8 cellular contexts compared by ENCODE assay signal in genomic region chr5:72816297-72817075, GRCh38. TPM values are rescaled to one million over a fixed set of nuclear protein-coding genes. Genes with fewer than 3 reads are reported as not detected.
DNase-seq lines count a peak whose midpoint lies in the region; ATAC-seq and TF ChIP-seq lines count a peak whose summit lies in the region.

Gene TNPO1, plus strand, starts transcription at chr5:72816661. Its CDS starts 77 bp downstream, at chr5:72816738.

- no peaks in the 10 kb centered on the region for H3K9me3 Mint-ChIP-seq in activated naive CD8-positive, alpha-beta T cell treated with anti-CD3 and anti-CD28 coated beads, Interleukin-2, amount 10 ng/mL, durations not matched to agents 7 days and 5 days
- H3K9me3 Mint-ChIP-seq in osteocyte (ENCODE audit: unreplicated experiment) = peaks cover 9% of the 10 kb centered on the region

- TF ChIP-seq CTCF in GM06990 (IDR thresholded peaks at IDR 0.05; ENCODE audit: insufficient read depth, low read length, poor library complexity, severe bottlenecking) = no peak
- TF ChIP-seq CTCF in SU-DHL-6 (IDR thresholded peaks at IDR 0.05; ENCODE audit: insufficient read depth, low read length, poor library complexity, severe bottlenecking) = no peak
- no peak for TF ChIP-seq CTCF in osteocyte (IDR thresholded peaks at IDR 0.05)
- no peak for TF ChIP-seq CTCF in thoracic aorta (IDR thresholded peaks at IDR 0.05)

- H3K27me3 ChIP-seq in GM06990 (replicated peaks; ENCODE audit: control insufficient read depth, insufficient read depth, low read length) (no peaks in the 10 kb centered on the region), SU-DHL-6 (ENCODE audit: low read length) (no peaks in the 10 kb centered on the region), thoracic aorta (replicated peaks; ENCODE audit: insufficient read depth) (no peaks in the 10 kb centered on the region)

- peak within 1 kb of the TSS; percentile 95 for H2AFZ ChIP-seq in SU-DHL-6 (ENCODE audit: low read depth, low read length, severe bottlenecking)

- H3K4me1 ChIP-seq in thoracic aorta (ENCODE audit: control insufficient read depth in 1 of 2, low read depth in 2 of 2) = peaks cover 18 to 30% of the 10 kb centered on the region in 2 donors

- H3K27ac ChIP-seq in SU-DHL-6 (ENCODE audit: low read depth, low read length) = peak within 1 kb of the TSS; percentile 28; the same call in 1 of the 2 replicates
- peak within 1 kb of the TSS; percentile 98 for H3K27ac ChIP-seq in thoracic aorta

- no peaks in the 10 kb centered on the region for H3K36me3 Mint-ChIP-seq in activated naive CD8-positive, alpha-beta T cell treated with anti-CD3 and anti-CD28 coated beads, Interleukin-2, amount 10 ng/mL, durations not matched to agents 7 days and 5 days
- peaks cover 5% of the 10 kb centered on the region for H3K36me3 Mint-ChIP-seq in osteocyte (ENCODE audit: unreplicated experiment)

- intact Hi-C loops in head of caudate nucleus (cut with DNase I) = loop anchor here (2.0 to 5.0 kb wide), 3 partner anchors 32 to 214 kb away; no protein-coding TSS in a partner anchor

- H3K9me3 ChIP-seq in SU-DHL-6 (ENCODE audit: insufficient read depth, low read length) = no peaks in the 10 kb centered on the region
- H3K9me3 ChIP-seq in thoracic aorta = no peaks in the 10 kb centered on the region

- H3K4me2 ChIP-seq in SU-DHL-6 (ENCODE audit: low read depth, low read length, poor library complexity, severe bottlenecking) = peak within 1 kb of the TSS; percentile 79

- H3K9me2 ChIP-seq in SU-DHL-6 (replicated peaks; ENCODE audit: insufficient read depth, low read length) = no peaks in the 10 kb centered on the region

- H3K4me1 Mint-ChIP-seq in activated naive CD8-positive, alpha-beta T cell treated with anti-CD3 and anti-CD28 coated beads, Interleukin-2, amount 10 ng/mL, durations not matched to agents 7 days and 5 days = peaks cover 22% of the 10 kb centered on the region
- peaks cover 33% of the 10 kb centered on the region for H3K4me1 Mint-ChIP-seq in osteocyte (ENCODE audit: unreplicated experiment)

- POLR2A ChIA-PET in HEK293T (lab: Yijun Ruan, JAX) = interaction anchor here (1.0 to 1.5 kb wide), 2 partner anchors 33 to 206 kb away, joined by 3 to 5 read pairs; no protein-coding TSS in a partner anchor
- POLR2A ChIA-PET in activated naive CD8-positive, alpha-beta T cell treated with anti-CD3 and anti-CD28 coated beads, Interleukin-2, amount 10 ng/mL, durations not matched to agents 7 days and 5 days (lab: Charles Lee) = interaction anchor here (0.8 to 4.3 kb wide), 3 partner anchors 31 to 496 kb away, joined by 3 to 30 read pairs (median 4); partner anchors contain the start of genes MRPS27 and PTCD2

- peak within 1 kb of the TSS; percentile 68 for H3K9ac ChIP-seq in SU-DHL-6 (ENCODE audit: low read length)

- no peaks in the 10 kb centered on the region for H4K20me1 ChIP-seq in SU-DHL-6 (ENCODE audit: low read depth, low read length)

- no peaks in the 10 kb centered on the region for H3K36me3 ChIP-seq in GM06990 (ENCODE audit: control insufficient read depth, insufficient read depth, low read length)
- no peaks in the 10 kb centered on the region for H3K36me3 ChIP-seq in SU-DHL-6 (ENCODE audit: low read length)
- H3K36me3 ChIP-seq in thoracic aorta = no peaks in the 10 kb centered on the region

- CTCF ChIA-PET in HEK293T (lab: Yijun Ruan, JAX) = interaction anchor here (2.9 kb wide), 1 partner anchor 205 kb away, joined by 15 read pairs; no protein-coding TSS in a partner anchor

- H3K27ac Mint-ChIP-seq in activated naive CD8-positive, alpha-beta T cell treated with anti-CD3 and anti-CD28 coated beads, Interleukin-2, amount 10 ng/mL, durations not matched to agents 7 days and 5 days = peak within 1 kb of the TSS; percentile 88
- peak within 1 kb of the TSS; percentile 99 for H3K27ac Mint-ChIP-seq in osteocyte (ENCODE audit: unreplicated experiment)

- H3K27me3 Mint-ChIP-seq in activated naive CD8-positive, alpha-beta T cell treated with anti-CD3 and anti-CD28 coated beads, Interleukin-2, amount 10 ng/mL, durations not matched to agents 7 days and 5 days = peaks cover 20% of the 10 kb centered on the region
- no peaks in the 10 kb centered on the region for H3K27me3 Mint-ChIP-seq in osteocyte (ENCODE audit: unreplicated experiment)

- H3F3A ChIP-seq in SU-DHL-6 (ENCODE audit: insufficient read depth) = no peaks in the 10 kb centered on the region; the same call in 1 of the 2 replicates

- H3K79me2 ChIP-seq in SU-DHL-6 (ENCODE audit: insufficient read depth, low read length) = no peaks in the 10 kb centered on the region

- peak; percentile 80 for ATAC-seq in activated naive CD8-positive, alpha-beta T cell treated with anti-CD3 and anti-CD28 coated beads, Interleukin-2, amount 10 ng/mL, durations not matched to agents 7 days and 5 days (ENCODE audit: low read depth)
- ATAC-seq in thoracic aorta (ENCODE audit: insufficient number of reproducible peaks, low FRiP score, low read depth) = peak; percentile 92

- DNase-seq in GM06990 (ENCODE audit: extremely low read depth, insufficient read length) = peak; percentile 96
- peak; percentile 82 for DNase-seq in HEK293T (ENCODE audit: extremely low spot score)
- DNase-seq in MV-4-11 (lab: John Stamatoyannopoulos, UW) = peak; percentile 69
- peak; percentile 88 for DNase-seq in activated naive CD8-positive, alpha-beta T cell treated with anti-CD3 and anti-CD28 coated beads, Interleukin-2, amount 10 ng/mL, durations not matched to agents 7 days and 5 days
- DNase-seq in head of caudate nucleus = peak; percentile 79 to 96 (median 93)
- DNase-seq in osteocyte (ENCODE audit: extremely low spot score, unreplicated experiment) = peak; percentile 97
- DNase-seq in thoracic aorta (ENCODE audit: low spot score) = peak; percentile 76

- H3K4me3 ChIP-seq in GM06990 (replicated peaks; ENCODE audit: low read depth, low read length) (peak within 1 kb of the TSS; percentile 91), SU-DHL-6 (ENCODE audit: insufficient read depth, low read length, poor library complexity, severe bottlenecking) (peak within 1 kb of the TSS; percentile 70), thoracic aorta (peak within 1 kb of the TSS; percentile 93)

- H3K4me3 Mint-ChIP-seq in activated naive CD8-positive, alpha-beta T cell treated with anti-CD3 and anti-CD28 coated beads, Interleukin-2, amount 10 ng/mL, durations not matched to agents 7 days and 5 days = peak within 1 kb of the TSS; percentile 94
- H3K4me3 Mint-ChIP-seq in osteocyte (ENCODE audit: unreplicated experiment) = peak within 1 kb of the TSS; percentile 99

TF ChIP-seq in HEK293T, 16 proteins besides CTCF, POLR2A, EP300 and RAD21:
- TF ChIP-seq TARDBP (IDR thresholded peaks at IDR 0.05) (no peak), NFRKB (IDR thresholded peaks at IDR 0.05) (no peak), SP1 (IDR thresholded peaks at IDR 0.05) (no peak), FOXA1 (IDR thresholded peaks at IDR 0.05) (no peak), L3MBTL2 (conservative IDR thresholded peaks at IDR 0.05) (peak; percentile 45; the same call in 1 of the 2 replicates), CTBP1 (IDR thresholded peaks at IDR 0.05; ENCODE audit: borderline replicate concordance) (no peak), BHLHE40 (IDR thresholded peaks at IDR 0.05; ENCODE audit: borderline replicate concordance) (no peak), LEF1 (IDR thresholded peaks at IDR 0.05; ENCODE audit: borderline replicate concordance) (no peak), SUZ12 (IDR thresholded peaks at IDR 0.05) (no peak), ELF4 (IDR thresholded peaks at IDR 0.05) (0 out of 2 replicates have a peak, but pooled peaks have one; percentile 5), ARNT (IDR thresholded peaks at IDR 0.05) (no peak), PKNOX1 (IDR thresholded peaks at IDR 0.05) (no peak), FOXM1 (IDR thresholded peaks at IDR 0.05; ENCODE audit: borderline replicate concordance) (no peak), ZNF384 (IDR thresholded peaks at IDR 0.05) (no peak)

RNA-seq across cellular contexts. Expression of gene TNPO1, which starts in this region (rescaled TPM):
- 10 to 100 TPM; 76.2 to 81.0 TPM for total RNA-seq in activated naive CD8-positive, alpha-beta T cell treated with anti-CD3 and anti-CD28 coated beads, Interleukin-2, amount 10 ng/mL, durations not matched to agents 7 days and 5 days
- total RNA-seq in osteocyte (141 and 160 TPM in 2 replicates), thoracic aorta (100 to 1,000 TPM in 1 of 2 donors, 10 to 100 TPM in 1; 75.8 to 150 TPM)

Comparison
In these comparisons a context has a peak if more than half of its experiments do, and no peak if none do; other contexts are left out.
1. Peak in every context shown above with its lines: DNase-seq, ATAC-seq, H3K4me3 ChIP-seq and H3K27ac ChIP-seq.